In genomic region chr14:23550827-23551265, GRCh38 we compare ENCODE assay signal across 8 cellular contexts. TPM values are rescaled to one million over a fixed set of nuclear protein-coding genes. Genes with fewer than 3 reads are reported as not detected.
A peak's percentile ranks its signal among the peaks of the same experiment; 100 is the strongest.
DNase-seq lines count a peak whose midpoint lies in the region; ATAC-seq lines count a peak whose summit lies in the region.

No MANE protein-coding gene starts in this region.

- H3K4me1 ChIP-seq in GM23248 (ENCODE audit: insufficient read depth) (no peaks in the 10 kb centered on the region), skeletal muscle satellite cell (ENCODE audit: control insufficient read depth, insufficient read depth, low read length) (peaks cover 18% of the 10 kb centered on the region)

- H3F3A ChIP-seq in GM23248 (ENCODE audit: insufficient read depth) = no peaks in the 10 kb centered on the region

- WGBS in GM23248 (ENCODE audit: low coverage in 1 of 2, low lambda C conversion rate in 2 of 2, missing lambda C conversion rate in 2 of 2), 2 experiments = 3 to 7% methylated on average over 18 to 36 of the region's 36 CpGs

- H3K79me2 ChIP-seq in GM23248 (ENCODE audit: insufficient read depth) = no peaks in the 10 kb centered on the region

- no peaks in the 10 kb centered on the region for H3K27me3 ChIP-seq in GM23248 (replicated peaks; ENCODE audit: insufficient read depth)
- peaks cover 4% of the 10 kb centered on the region for H3K27me3 ChIP-seq in skeletal muscle satellite cell (ENCODE audit: control insufficient read depth, insufficient read depth, low read length)

- peak overlapping the region; percentile 89 for H3K4me2 ChIP-seq in GM23248 (ENCODE audit: unreplicated experiment)
- peak overlapping the region; percentile 93 for H3K4me2 ChIP-seq in skeletal muscle satellite cell (ENCODE audit: low read length)

- H3K27ac ChIP-seq in GM23248 = no peak overlapping the region

- peak overlapping the region; percentile 73 for H3K4me3 ChIP-seq in GM23248
- H3K4me3 ChIP-seq in skeletal muscle satellite cell (ENCODE audit: low read length) = peak overlapping the region; percentile 91

- no peaks in the 10 kb centered on the region for H3K9me2 ChIP-seq in GM23248 (ENCODE audit: insufficient read depth)

- ATAC-seq in left ventricle myocardium superior (peak; percentile 22), HG03442 (IDR thresholded peaks at IDR 0.05; ENCODE audit: unreplicated experiment) (no peak), HG03439 (IDR thresholded peaks at IDR 0.05; ENCODE audit: unreplicated experiment) (no peak), HG02884 (IDR thresholded peaks at IDR 0.05; ENCODE audit: unreplicated experiment) (no peak)

- H2AFZ ChIP-seq in GM23248 = peak overlapping the region; percentile 90

- in situ Hi-C loops in GM23248 (cut with MboI) = loop anchor here (10.0 kb wide), 1 partner anchor 66 kb away; no protein-coding TSS in a partner anchor

- DNase-seq in GM23248 = peak; percentile 45
- DNase-seq in SW480 (ENCODE audit: low spot score) = peak; percentile 28
- peak; percentile 44 for DNase-seq in left ventricle myocardium superior
- no peak for DNase-seq in stimulated activated CD4-positive, alpha-beta T cell treated with anti-CD3 and anti-CD28 coated beads, Interleukin-12 subunit alpha, Interleukin-12 subunit beta, amount 100 ng/mL, for 4 hours

- H3K36me3 ChIP-seq in GM23248 (ENCODE audit: low read depth) (no peaks in the 10 kb centered on the region), skeletal muscle satellite cell (ENCODE audit: insufficient read depth, low read length) (no peaks in the 10 kb centered on the region)

- H4K20me1 ChIP-seq in GM23248 (ENCODE audit: insufficient read depth) = no peaks in the 10 kb centered on the region

- intact Hi-C loops in left ventricle myocardium superior (cut with micrococcal nuclease) = no loop called here

- H3K9ac ChIP-seq in GM23248 (peak overlapping the region; percentile 45), skeletal muscle satellite cell (ENCODE audit: low read depth, low read length) (peak overlapping the region; percentile 62)

- no peaks in the 10 kb centered on the region for H3K9me3 ChIP-seq in GM23248 (ENCODE audit: low read depth)
- H3K9me3 ChIP-seq in skeletal muscle satellite cell (replicated peaks; ENCODE audit: low read length) = no peaks in the 10 kb centered on the region

RNA-seq across cellular contexts. Expression of gene ZFHX2, which starts 0.7 kb away (rescaled TPM):
- total RNA-seq in GM23248 (2014; rRNA removed; shearing (Covaris generic)) = under 0.01 TPM in 1 of 2 replicates, not detected in the other
- 0.14 and 0.49 TPM in 2 replicates for polyA plus RNA-seq in GM23248 (2016; fragmentation: Nextera tagmentation; extraction: Ambion mirVana)
- 1.0 TPM for total RNA-seq in left ventricle myocardium superior
- total RNA-seq in skeletal muscle satellite cell (2012; rRNA removed) = 0.22 and 0.51 TPM in 2 replicates

RNA-seq across cellular contexts. Expression of gene THTPA, which starts 5.2 kb away (rescaled TPM):
- total RNA-seq in GM23248 (2014; rRNA removed; shearing (Covaris generic)) = 21.0 and 33.8 TPM in 2 replicates
- 9.3 and 10.0 TPM in 2 replicates for polyA plus RNA-seq in GM23248 (2016; fragmentation: Nextera tagmentation; extraction: Ambion mirVana)
- 20.2 TPM for total RNA-seq in left ventricle myocardium superior
- total RNA-seq in skeletal muscle satellite cell (2012; rRNA removed) = 16.2 and 16.5 TPM in 2 replicates

RNA-seq across cellular contexts. Expression of gene AP1G2, which starts 16.7 kb away (rescaled TPM):
- 3.9 and 13.7 TPM in 2 replicates for total RNA-seq in GM23248 (2014; rRNA removed; shearing (Covaris generic))
- 9.6 and 10.2 TPM in 2 replicates for polyA plus RNA-seq in GM23248 (2016; fragmentation: Nextera tagmentation; extraction: Ambion mirVana)
- total RNA-seq in left ventricle myocardium superior = 15.5 TPM
- total RNA-seq in skeletal muscle satellite cell (2012; rRNA removed) = 9.4 and 10.9 TPM in 2 replicates

RNA-seq across cellular contexts. Expression of gene JPH4, which starts 27.7 kb away (rescaled TPM):
- not detected in 2 replicates for total RNA-seq in GM23248 (2014; rRNA removed; shearing (Covaris generic))
- polyA plus RNA-seq in GM23248 (2016; fragmentation: Nextera tagmentation; extraction: Ambion mirVana) = 0.05 TPM in 1 of 2 replicates, not detected in the other
- total RNA-seq in left ventricle myocardium superior = 0.22 TPM
- total RNA-seq in skeletal muscle satellite cell (2012; rRNA removed) = under 0.01 TPM in 1 of 2 replicates, not detected in the other
